ENCODE assay signal across 30 cellular contexts in the genomic region with DNA sequence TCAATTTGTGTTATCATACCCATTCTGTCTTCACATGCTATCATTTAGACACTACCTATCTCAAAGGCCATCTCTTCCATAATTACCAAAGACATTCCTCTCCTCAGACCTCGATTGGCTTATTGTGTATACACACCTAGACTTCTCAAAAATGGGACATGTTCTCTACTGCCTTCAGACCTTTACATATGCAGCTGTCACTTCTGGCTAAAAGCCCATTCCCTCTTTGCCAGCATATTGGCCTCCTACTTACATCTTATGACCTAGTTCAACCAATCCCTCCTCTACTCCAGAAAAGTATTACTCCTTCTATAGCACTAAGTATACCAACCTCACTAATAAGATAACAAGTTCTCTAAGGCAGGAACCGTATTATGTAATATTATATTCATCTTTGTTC.
DNase-seq lines count a peak whose midpoint lies in the region; TF ChIP-seq lines count a peak whose summit lies in the region.
"Had no signal": no experiment of that assay in that cellular context is flagged by ENCODE, and none has a peak within 500 bp of the region (broad histone marks: within the 10 kb centered on the region; RNA-seq: fewer than 3 reads in every experiment).

No MANE protein-coding gene starts in this region.

- no peak for TF ChIP-seq EP300 in suprapubic skin (IDR thresholded peaks at IDR 0.05)

- H3K4me3 ChIP-seq in A673 (ENCODE audit: low read depth, low read length, poor library complexity, severe bottlenecking) (no peak overlapping the region), suprapubic skin (no peak overlapping the region)
- H3K4me3 ChIP-seq: cardiac muscle cell, K562, MG63, stomach, tibial nerve had no signal

- H3K36me3 Mint-ChIP-seq in Calu3 (ENCODE audit: insufficient read depth, unreplicated experiment): peaks cover 6% of the 10 kb centered on the region
- H3K36me3 Mint-ChIP-seq: WTC11 had no signal

- TSS peak; percentile 13 for BruUV-seq in A673 (replicated peaks; lab: Mats Ljungman, UMichigan)
- BruUV-seq in Calu3 (replicated peaks; lab: Mats Ljungman, UMichigan): no TSS peak

- no peaks in the 10 kb centered on the region for H3K27me3 Mint-ChIP-seq in Calu3 (ENCODE audit: unreplicated experiment)

- WGBS in suprapubic skin: 72% methylated on average over 2 of the region's 2 CpGs

- DNase-seq in DMS53 (lab: John Stamatoyannopoulos, UW): peak; percentile 6
- DNase-seq in DMS53 treated with DMSO at 0.1 percent for 48 hours (lab: John Stamatoyannopoulos, UW; ENCODE audit: unreplicated experiment): no peak
- DNase-seq in A673 (ENCODE audit: low spot score): no peak
- DNase-seq in NCI-H446 treated with DMSO at 0.1 percent for 48 hours (lab: John Stamatoyannopoulos, UW): peak; percentile 16
- peak; percentile 27 for DNase-seq in cerebellum (ENCODE audit: low spot score)
- DNase-seq in erythroblast (lab: John Stamatoyannopoulos, UW): no peak
- DNase-seq in suprapubic skin (ENCODE audit: low spot score in 2 of 2): no peak
- no peak for DNase-seq in Calu3
- DNase-seq: activated CD4-positive, alpha-beta T cell treated with anti-CD3 and anti-CD28 coated beads, Interleukin-2, amount 50 U/mL, for 4 hours; activated CD8-positive, alpha-beta memory T cell treated with anti-CD3 and anti-CD28 coated beads, Interleukin-2, amount 50 U/mL, for 48 hours; activated gamma-delta T cell treated with Interleukin-2 at 50 U/mL for 16 hours; aorta; COR-L47; dermis blood vessel endothelial cell; H7; islet precursor cell; MG63; NCI-H1436; NCI-H526 treated with DMSO at 0.1 percent for 48 hours; right cardiac atrium; stomach had no signal

- no peaks in the 10 kb centered on the region for H3K4me1 Mint-ChIP-seq in Calu3 (ENCODE audit: low read depth, unreplicated experiment)
- H3K4me1 Mint-ChIP-seq: mesothelial cell of epicardium, neural crest cell, WTC11 had no signal

- CTCF ChIA-PET in A673 (lab: Charles Lee): no interaction called here
- CTCF ChIA-PET in Calu3 (lab: Charles Lee): no interaction called here

- H3K27ac ChIP-seq in A673 (ENCODE audit: low read depth, low read length, poor library complexity, severe bottlenecking) (no peak overlapping the region), suprapubic skin (no peak overlapping the region)
- H3K27ac ChIP-seq: 22Rv1, cardiac muscle cell, parathyroid adenoma, RWPE1, stomach, tibial nerve had no signal

- no peak for TF ChIP-seq POLR2A in erythroblast (IDR thresholded peaks at IDR 0.05; ENCODE audit: low read length)
- no peak for TF ChIP-seq POLR2A in suprapubic skin (IDR thresholded peaks at IDR 0.05)

- H3K27ac Mint-ChIP-seq in Calu3 (ENCODE audit: unreplicated experiment): no peak overlapping the region
- H3K27ac Mint-ChIP-seq: mesothelial cell of epicardium had no signal

- no peak for TF ChIP-seq CTCF in A673 (conservative IDR thresholded peaks at IDR 0.05; ENCODE audit: low read depth, low read length)
- TF ChIP-seq CTCF in suprapubic skin (IDR thresholded peaks at IDR 0.05): no peak
- no peak for TF ChIP-seq CTCF in Calu3 (IDR thresholded peaks at IDR 0.05; ENCODE audit: unreplicated experiment)

- intact Hi-C loops in A673 (cut with micrococcal nuclease; ENCODE audit: unreplicated experiment) (no loop called here), Calu3 (cut with micrococcal nuclease; ENCODE audit: unreplicated experiment) (no loop called here)

- POLR2A ChIA-PET in A673 (lab: Charles Lee; ENCODE audit: low non-redundant PET): no interaction called here

- no peak overlapping the region for H3K4me3 Mint-ChIP-seq in Calu3 (ENCODE audit: low read depth, unreplicated experiment)
- H3K4me3 Mint-ChIP-seq: mesothelial cell of epicardium, neural crest cell, WTC11 had no signal

- H3K36me3 ChIP-seq in A673 (ENCODE audit: insufficient read depth, low read length, poor library complexity, severe bottlenecking) (peaks cover 4% of the 10 kb centered on the region), suprapubic skin (no peaks in the 10 kb centered on the region)

- no peaks in the 10 kb centered on the region for H3K9me3 ChIP-seq in A673 (ENCODE audit: low read depth, low read length, poor library complexity, severe bottlenecking)
- no peaks in the 10 kb centered on the region for H3K9me3 ChIP-seq in suprapubic skin
- H3K9me3 ChIP-seq: MG63, stomach, tibial nerve had no signal

- H3K27me3 ChIP-seq in A673 (replicated peaks; ENCODE audit: insufficient read depth, low read depth, low read length, poor library complexity): no peaks in the 10 kb centered on the region
- no peaks in the 10 kb centered on the region for H3K27me3 ChIP-seq in suprapubic skin
- H3K27me3 ChIP-seq: cardiac muscle cell, MG63, stomach, tibial nerve had no signal

- no peaks in the 10 kb centered on the region for H3K9me3 Mint-ChIP-seq in Calu3 (ENCODE audit: low read depth, unreplicated experiment)
- H3K9me3 Mint-ChIP-seq: neural crest cell, WTC11 had no signal

- H3K4me1 ChIP-seq in A673 (ENCODE audit: insufficient read depth, low read length, poor library complexity, severe bottlenecking) (no peaks in the 10 kb centered on the region), suprapubic skin (no peaks in the 10 kb centered on the region)
- H3K4me1 ChIP-seq: parathyroid adenoma, stomach, tibial nerve had no signal

Comparison
In these comparisons a context has a peak if more than half of its experiments do, and no peak if none do; other contexts are left out.
1. DNase-seq: peak in DMS53 (single experiment), NCI-H446 treated with DMSO at 0.1 percent for 48 hours (single experiment) and cerebellum (single experiment); none in DMS53 treated with DMSO at 0.1 percent for 48 hours (single experiment), A673 (single experiment), erythroblast (0 of 2), suprapubic skin (0 of 2) and Calu3 (single experiment).